1 cellular context compared by ENCODE assay signal in genomic region chr19:2982556-2982955, GRCh38.
TF ChIP-seq lines count a peak whose summit lies in the region.

No MANE protein-coding gene starts in this region.

TF ChIP-seq in IMR-90, 13 proteins besides CTCF, POLR2A, EP300 and RAD21 (continued from another document):
- TF ChIP-seq MAZ (IDR thresholded peaks at IDR 0.05; ENCODE audit: borderline replicate concordance, low read depth, low read length), result no peak
- no peak for TF ChIP-seq RCOR1 (IDR thresholded peaks at IDR 0.05; ENCODE audit: insufficient replicate concordance, low read length)
- TF ChIP-seq ELK1 (IDR thresholded peaks at IDR 0.05; ENCODE audit: borderline replicate concordance, low read depth, low read length), result no peak
TF ChIP-seq in IMR-90: peak in this region for 0.
